In the genomic region with DNA sequence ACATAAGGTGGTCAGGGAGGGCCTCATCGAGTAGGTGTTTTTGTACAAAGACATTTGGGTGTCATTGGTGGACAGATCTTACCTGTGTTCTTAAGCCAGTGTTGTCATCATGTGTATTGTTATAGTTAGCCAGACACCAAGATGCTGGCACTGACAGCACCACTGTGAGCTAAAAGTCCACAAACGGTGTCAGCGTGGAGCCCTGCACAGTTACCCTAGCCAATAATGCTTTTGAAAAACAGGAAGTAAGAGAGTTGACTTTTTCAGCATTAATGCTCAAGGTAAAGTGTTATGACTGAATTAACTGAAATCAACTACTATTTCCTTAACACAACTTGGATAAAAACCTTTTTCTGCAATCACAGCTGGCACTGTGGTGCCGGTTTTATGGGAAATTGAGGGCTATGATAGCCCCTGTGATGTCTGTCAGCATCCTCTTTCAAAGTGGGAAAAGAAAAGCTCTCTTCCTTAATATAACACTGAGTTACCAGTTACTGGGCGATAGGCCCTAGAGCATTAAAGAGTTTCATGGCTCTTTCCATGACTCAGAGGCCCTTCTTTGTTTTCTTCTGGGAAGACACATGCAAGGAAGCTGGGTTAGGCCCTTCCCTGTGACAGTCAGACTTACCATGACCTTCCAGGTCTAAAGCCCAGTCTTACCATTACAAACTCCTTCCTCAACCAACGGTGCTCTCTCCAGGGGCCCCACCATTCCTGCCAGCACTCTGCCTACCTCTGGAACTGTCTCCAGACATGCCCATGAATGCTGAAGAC, we compare ENCODE assay signal across 7 cellular contexts. TPM values are rescaled to one million over a fixed set of nuclear protein-coding genes. Genes with fewer than 3 reads are reported as not detected.
DNase-seq lines count a peak whose midpoint lies in the region; ATAC-seq, FAIRE-seq and TF ChIP-seq lines count a peak whose summit lies in the region.
"Not testable (repeated sequence)": the region's sequence is repeated elsewhere in the genome, so short reads cannot be mapped to it uniquely, and the experiment has no call there.

No MANE protein-coding gene starts in this region.

- H3K27ac Mint-ChIP-seq in T-cell; stimulated activated naive CD8-positive, alpha-beta T cell treated with anti-CD3 and anti-CD28 coated beads, Interleukin-15, amount 100 ng/mL, for 72 hours: not testable (repeated sequence)
- peak overlapping the region; percentile 49 for H3K27ac Mint-ChIP-seq in activated naive CD8-positive, alpha-beta T cell treated with anti-CD3 and anti-CD28 coated beads, Interleukin-2, amount 50 U/mL, for 24 hours
- H3K27ac Mint-ChIP-seq in naive thymus-derived CD8-positive, alpha-beta T cell, result peak overlapping the region in 2 of 10 donors; percentile 9 to 25

- DNase-seq in GM12892 (ENCODE audit: insufficient read length); T-cell; activated T-cell treated with anti-CD3 and anti-CD28 coated beads, Interleukin-2, amount 50 U/mL, for 4 hours; activated naive CD8-positive, alpha-beta T cell treated with anti-CD3 and anti-CD28 coated beads, Interleukin-2, amount 50 U/mL, for 24 hours; naive thymus-derived CD8-positive, alpha-beta T cell; stimulated activated naive CD8-positive, alpha-beta T cell treated with anti-CD3 and anti-CD28 coated beads, Interleukin-15, amount 100 ng/mL, for 72 hours: not testable (repeated sequence)
- peak in 1 of 2 donors; percentile 1 for DNase-seq in foreskin keratinocyte

- H3K9me3 Mint-ChIP-seq in T-cell; activated T-cell treated with anti-CD3 and anti-CD28 coated beads, Interleukin-2, amount 50 U/mL, for 4 hours; activated naive CD8-positive, alpha-beta T cell treated with anti-CD3 and anti-CD28 coated beads, Interleukin-2, amount 50 U/mL, for 24 hours; naive thymus-derived CD8-positive, alpha-beta T cell; stimulated activated naive CD8-positive, alpha-beta T cell treated with anti-CD3 and anti-CD28 coated beads, Interleukin-15, amount 100 ng/mL, for 72 hours: not testable (repeated sequence)

- TF ChIP-seq POLR2A in GM12892 (IDR thresholded peaks at IDR 0.05; ENCODE audit: low read depth, low read length), result not testable (repeated sequence)

- POLR2A ChIA-PET in T-cell (lab: Charles Lee); naive thymus-derived CD8-positive, alpha-beta T cell (lab: Charles Lee): not testable (repeated sequence)

- not testable (repeated sequence) for H3K27me3 ChIP-seq in foreskin keratinocyte

- ATAC-seq in T-cell (replicated peaks in 1 of 4) (peak; percentile 78 to 84 (median 78)), foreskin keratinocyte (peak; percentile 68)
- ATAC-seq in activated T-cell treated with anti-CD3 and anti-CD28 coated beads, Interleukin-2, amount 50 U/mL, for 4 hours, result not testable (repeated sequence)
- peak; percentile 57 for ATAC-seq in activated naive CD8-positive, alpha-beta T cell treated with anti-CD3 and anti-CD28 coated beads, Interleukin-2, amount 50 U/mL, for 24 hours
- ATAC-seq in naive thymus-derived CD8-positive, alpha-beta T cell, result peak; percentile 69 to 80
- ATAC-seq in stimulated activated naive CD8-positive, alpha-beta T cell treated with anti-CD3 and anti-CD28 coated beads, Interleukin-15, amount 100 ng/mL, for 72 hours, result peak; percentile 39

- H3K36me3 Mint-ChIP-seq in T-cell; activated T-cell treated with anti-CD3 and anti-CD28 coated beads, Interleukin-2, amount 50 U/mL, for 4 hours (ENCODE audit: insufficient read depth); activated naive CD8-positive, alpha-beta T cell treated with anti-CD3 and anti-CD28 coated beads, Interleukin-2, amount 50 U/mL, for 24 hours (ENCODE audit: low read depth); naive thymus-derived CD8-positive, alpha-beta T cell: not testable (repeated sequence)

- TF ChIP-seq CTCF in foreskin keratinocyte (conservative IDR thresholded peaks at IDR 0.05), result not testable (repeated sequence)

- not testable (repeated sequence) for H3K4me1 ChIP-seq in foreskin keratinocyte

- not testable (repeated sequence) for H3K4me3 Mint-ChIP-seq in T-cell; activated naive CD8-positive, alpha-beta T cell treated with anti-CD3 and anti-CD28 coated beads, Interleukin-2, amount 50 U/mL, for 24 hours
- peak overlapping the region; percentile 16 for H3K4me3 Mint-ChIP-seq in activated T-cell treated with anti-CD3 and anti-CD28 coated beads, Interleukin-2, amount 50 U/mL, for 4 hours
- H3K4me3 Mint-ChIP-seq in naive thymus-derived CD8-positive, alpha-beta T cell, result peak overlapping the region in 3 of 10 donors; percentile 29 to 58 (median 43)
- peak overlapping the region in 1 of 2 donors; percentile 37 for H3K4me3 Mint-ChIP-seq in stimulated activated naive CD8-positive, alpha-beta T cell treated with anti-CD3 and anti-CD28 coated beads, Interleukin-15, amount 100 ng/mL, for 72 hours

- H3K4me1 Mint-ChIP-seq in T-cell, result peaks cover 2 to 13% (median 4%) of the 10 kb centered on the region in 3 donors
- not testable (repeated sequence) for H3K4me1 Mint-ChIP-seq in activated T-cell treated with anti-CD3 and anti-CD28 coated beads, Interleukin-2, amount 50 U/mL, for 4 hours (ENCODE audit: low read depth); stimulated activated naive CD8-positive, alpha-beta T cell treated with anti-CD3 and anti-CD28 coated beads, Interleukin-15, amount 100 ng/mL, for 72 hours
- peaks cover 10% of the 10 kb centered on the region for H3K4me1 Mint-ChIP-seq in activated naive CD8-positive, alpha-beta T cell treated with anti-CD3 and anti-CD28 coated beads, Interleukin-2, amount 50 U/mL, for 24 hours
- peaks cover 0 to 14% (median 3%) of the 10 kb centered on the region in 4 donors for H3K4me1 Mint-ChIP-seq in naive thymus-derived CD8-positive, alpha-beta T cell

- not testable (repeated sequence) for H3K27me3 Mint-ChIP-seq in T-cell; activated T-cell treated with anti-CD3 and anti-CD28 coated beads, Interleukin-2, amount 50 U/mL, for 4 hours (ENCODE audit: low read depth); activated naive CD8-positive, alpha-beta T cell treated with anti-CD3 and anti-CD28 coated beads, Interleukin-2, amount 50 U/mL, for 24 hours; naive thymus-derived CD8-positive, alpha-beta T cell; stimulated activated naive CD8-positive, alpha-beta T cell treated with anti-CD3 and anti-CD28 coated beads, Interleukin-15, amount 100 ng/mL, for 72 hours

- not testable (repeated sequence) for H3K27ac ChIP-seq in foreskin keratinocyte

- FAIRE-seq in GM12892 (lab: Jason Lieb, UNC), result peak; percentile 87

- CTCF ChIA-PET in T-cell (lab: Charles Lee), result not testable (repeated sequence)

RNA-seq across cellular contexts. Expression of a gene that starts 29.7 kb away (rescaled TPM):
- polyA plus RNA-seq in GM12892 (2012; ENCODE audit: missing spikeins), result 7.8 TPM
- total RNA-seq in T-cell (10 to 100 TPM; 66.4 to 88.5 (median 77.8) TPM), foreskin keratinocyte (44.0 and 51.0 TPM in 2 replicates)
- total RNA-seq in activated T-cell treated with anti-CD3 and anti-CD28 coated beads, Interleukin-2, amount 50 U/mL, for 4 hours, result 10 to 100 TPM; 53.4 to 60.8 (median 53.4) TPM
- 4.8 and 5.5 TPM in 2 replicates for polyA plus RNA-seq in foreskin keratinocyte
- total RNA-seq in naive thymus-derived CD8-positive, alpha-beta T cell, result 10 to 100 TPM; 57.8 to 65.2 TPM
- polyA plus RNA-seq in naive thymus-derived CD8-positive, alpha-beta T cell, result 10 to 100 TPM; 17.8 to 21.6 (median 20.2) TPM
